ENCODE assay signal across 22 cellular contexts in the genomic region with DNA sequence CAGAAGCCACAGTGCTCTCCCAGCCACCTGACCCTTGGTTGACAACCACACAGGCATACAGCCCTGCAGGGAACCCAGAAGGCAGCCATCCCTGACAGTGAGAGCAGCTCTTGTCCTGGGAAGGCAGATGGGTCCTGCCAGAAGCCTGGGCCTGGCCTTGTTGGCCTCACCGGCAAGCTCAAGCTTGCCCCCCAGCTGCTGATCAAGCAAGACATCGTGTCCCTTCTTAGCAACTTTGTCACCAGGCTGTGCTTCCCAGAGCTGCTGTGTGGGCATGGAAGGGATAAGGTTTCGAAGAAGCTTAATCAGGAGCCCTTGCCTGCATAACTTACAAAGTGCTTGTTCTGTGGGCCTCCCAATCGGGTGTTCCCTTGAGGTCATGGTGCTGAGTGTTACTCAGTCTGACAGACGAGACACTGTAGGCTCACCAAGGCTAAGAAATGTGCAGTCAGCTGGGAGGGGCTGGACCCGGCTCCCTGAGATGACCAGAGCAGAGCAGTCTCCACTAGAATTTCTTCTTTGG. TPM values are rescaled to one million over a fixed set of nuclear protein-coding genes. Genes with fewer than 3 reads are reported as not detected.
DNase-seq lines count a peak whose midpoint lies in the region; ATAC-seq and TF ChIP-seq lines count a peak whose summit lies in the region.
"Had no signal": no experiment of that assay in that cellular context is flagged by ENCODE, and none has a peak within 500 bp of the region (broad histone marks: within the 10 kb centered on the region; RNA-seq: fewer than 3 reads in every experiment).

No MANE protein-coding gene starts in this region.

- H3K27me3 ChIP-seq in GM23248 (replicated peaks; ENCODE audit: insufficient read depth) (peaks cover 17% of the 10 kb centered on the region; the same call in 1 of the 2 replicates), left ventricle myocardium inferior (ENCODE audit: low read depth) (no peaks in the 10 kb centered on the region), gastrocnemius medialis (no peaks in the 10 kb centered on the region)
- H3K27me3 ChIP-seq: colonic mucosa, tibial nerve had no signal

- H3K9me3 ChIP-seq in GM23248 (ENCODE audit: low read depth) (no peaks in the 10 kb centered on the region), left ventricle myocardium inferior (replicated peaks) (peaks cover 11% of the 10 kb centered on the region), gastrocnemius medialis (no peaks in the 10 kb centered on the region)
- H3K9me3 ChIP-seq: colonic mucosa had no signal

- H3K4me1 ChIP-seq in GM23248 (ENCODE audit: insufficient read depth) (no peaks in the 10 kb centered on the region), left ventricle myocardium inferior (peaks cover 18% of the 10 kb centered on the region), gastrocnemius medialis (peaks cover 53 to 59% of the 10 kb centered on the region in 2 donors)
- H3K4me1 ChIP-seq: colonic mucosa had no signal

- peak; percentile 17 for TF ChIP-seq CTCF in left ventricle myocardium inferior (IDR thresholded peaks at IDR 0.05; ENCODE audit: borderline replicate concordance)
- peak in 4 of 5 experiments; percentile 11 to 55 (median 30) for TF ChIP-seq CTCF in gastrocnemius medialis (IDR thresholded peaks at IDR 0.05 in 4 of 5, conservative IDR thresholded peaks at IDR 0.05 in 1 of 5)

- peak in 1 of 2 donors; percentile 84 for TF ChIP-seq POLR2A in gastrocnemius medialis (IDR thresholded peaks at IDR 0.05)

- ATAC-seq in gastrocnemius medialis: peak; percentile 63 to 74
- ATAC-seq in sciatic nerve: no peak
- ATAC-seq: activated T-helper 17 cell treated with anti-CD3 and anti-CD28 coated beads, Interleukin-2, amount 50 U/mL, for 72 hours; effector memory CD8-positive, alpha-beta T cell had no signal

- 25 to 28% methylated on average over 6 of the region's 6 CpGs for WGBS in GM23248 (ENCODE audit: low coverage in 1 of 2, low lambda C conversion rate in 2 of 2, missing lambda C conversion rate in 2 of 2), 2 experiments

- in situ Hi-C loops in GM23248 (cut with MboI): no loop called here
- in situ Hi-C loops in gastrocnemius medialis (cut with MboI; ENCODE audit: low sequenced_read_pairs in 4 of 4): loop anchor here (5.0 to 10.0 kb wide), 2 partner anchors 61 to 63 kb away; no protein-coding TSS in a partner anchor

- H3K4me3 ChIP-seq in GM23248: no peak overlapping the region
- H3K4me3 ChIP-seq in left ventricle myocardium inferior: no peak overlapping the region
- H3K4me3 ChIP-seq in gastrocnemius medialis: no peak overlapping the region
- H3K4me3 ChIP-seq: colonic mucosa, smooth muscle cell, tibial nerve had no signal

- no peak overlapping the region for H2AFZ ChIP-seq in GM23248

- H3K36me3 ChIP-seq in GM23248 (ENCODE audit: low read depth): no peaks in the 10 kb centered on the region
- no peaks in the 10 kb centered on the region for H3K36me3 ChIP-seq in left ventricle myocardium inferior
- H3K36me3 ChIP-seq in gastrocnemius medialis: no peaks in the 10 kb centered on the region
- H3K36me3 ChIP-seq: colonic mucosa, tibial nerve had no signal

- no peaks in the 10 kb centered on the region for H3K79me2 ChIP-seq in GM23248 (ENCODE audit: insufficient read depth)

- no peak overlapping the region for H3K27ac ChIP-seq in GM23248
- H3K27ac ChIP-seq in left ventricle myocardium inferior (replicated peaks): no peak overlapping the region
- H3K27ac ChIP-seq in gastrocnemius medialis: peak overlapping the region; percentile 86 to 99 (median 97)
- H3K27ac ChIP-seq: colonic mucosa, tibial nerve had no signal

- no peak overlapping the region for H3K9ac ChIP-seq in GM23248

- H4K20me1 ChIP-seq in GM23248 (ENCODE audit: insufficient read depth): no peaks in the 10 kb centered on the region

- intact Hi-C loops in left ventricle myocardium inferior (cut with micrococcal nuclease): no loop called here
- intact Hi-C loops in gastrocnemius medialis (cut with DNase I; ENCODE audit: low total_unique reads): loop anchor here (1.0 to 2.0 kb wide), 5 partner anchors 21 to 97 kb away; no protein-coding TSS in a partner anchor
- intact Hi-C loops in sciatic nerve (cut with DNase I): no loop called here

- DNase-seq in NCI-H2171 treated with DMSO at 0.1 percent for 48 hours (lab: John Stamatoyannopoulos, UW) (peak; percentile 48), NCI-H2171 (lab: John Stamatoyannopoulos, UW) (no peak), GM23248 (peak; percentile 28), left ventricle myocardium inferior (no peak), gastrocnemius medialis (peak; percentile 92 to 97), sciatic nerve (ENCODE audit: low spot score) (no peak), kidney glomerular epithelial cell (lab: John Stamatoyannopoulos, UW) (no peak), NOMO-1 treated with dmso at 0.1 percent for 144 hours (lab: John Stamatoyannopoulos, UW; ENCODE audit: unreplicated experiment) (no peak)
- DNase-seq: activated CD4-positive, alpha-beta memory T cell treated with anti-CD3 and anti-CD28 coated beads, Interleukin-2, amount 10 ng/mL, durations not matched to agents 7 days and 5 days; activated CD4-positive, CD25-positive, alpha-beta regulatory T cell treated with anti-CD3 and anti-CD28 coated beads, Interleukin-2, amount 50 U/mL, for 72 hours; activated CD8-positive, alpha-beta memory T cell treated with anti-CD3 and anti-CD28 coated beads, Interleukin-2, amount 50 U/mL, for 48 hours; colonic mucosa; effector memory CD8-positive, alpha-beta T cell; erythroblast; KG1; NCI-H1436; occipital lobe; stimulated activated CD4-positive, alpha-beta T cell treated with anti-CD3 and anti-CD28 coated beads, Interleukin-1b, Interleukin-23, amount 100 ng/mL, for 48 hours; stimulated activated CD8-positive, alpha-beta memory T cell treated with anti-CD3 and anti-CD28 coated beads, Interleukin-4, amount 100 ng/mL, for 48 hours had no signal

- no peak overlapping the region for H3K4me2 ChIP-seq in GM23248 (ENCODE audit: unreplicated experiment)
- H3K4me2 ChIP-seq: smooth muscle cell had no signal

- no peaks in the 10 kb centered on the region for H3F3A ChIP-seq in GM23248 (ENCODE audit: insufficient read depth)

- H3K9me2 ChIP-seq in GM23248 (ENCODE audit: insufficient read depth): no peaks in the 10 kb centered on the region

RNA-seq across cellular contexts. Expression of gene ABLIM2, which starts 6.8 kb away (rescaled TPM):
- not detected in 2 replicates for total RNA-seq in GM23248 (2014; rRNA removed; shearing (Covaris generic))
- polyA plus RNA-seq in GM23248 (2016; fragmentation: Nextera tagmentation; extraction: Ambion mirVana): not detected in 2 replicates
- total RNA-seq in left ventricle myocardium inferior (43.5 TPM), gastrocnemius medialis (100 to 1,000 TPM; 177 to 281 (median 244) TPM), sciatic nerve (44.4 TPM)
- total RNA-seq: smooth muscle cell had no signal

RNA-seq across cellular contexts. Expression of gene SH3TC1, which starts 33.7 kb away (rescaled TPM):
- total RNA-seq in GM23248 (2014; rRNA removed; shearing (Covaris generic)): 6.5 and 9.9 TPM in 2 replicates
- 0.57 and 2.3 TPM in 2 replicates for polyA plus RNA-seq in GM23248 (2016; fragmentation: Nextera tagmentation; extraction: Ambion mirVana)
- total RNA-seq in left ventricle myocardium inferior (13.6 TPM), gastrocnemius medialis (1 to 10 TPM; 2.9 to 8.5 (median 5.8) TPM), sciatic nerve (52.2 TPM)

Comparison
In these comparisons a context has a peak if more than half of its experiments do, and no peak if none do; other contexts are left out.
1. DNase-seq: peak in NCI-H2171 treated with DMSO at 0.1 percent for 48 hours (single experiment), GM23248 (single experiment) and gastrocnemius medialis (2 of 2); none in NCI-H2171 (single experiment), left ventricle myocardium inferior (single experiment), sciatic nerve (single experiment), kidney glomerular epithelial cell (single experiment) and NOMO-1 treated with dmso at 0.1 percent for 144 hours (single experiment).
2. H3K27ac ChIP-seq: peak in gastrocnemius medialis (4 of 4); none in GM23248 (single experiment) and left ventricle myocardium inferior (single experiment).
3. RNA of gene ABLIM2, which starts 6.8 kb away (total RNA-seq): 177 to 281 TPM in gastrocnemius medialis, 44.4 TPM in sciatic nerve (single experiment) and 43.5 TPM in left ventricle myocardium inferior (single experiment); not detected in GM23248; every median in the first group is over 10 times any median in the second.